ENCODE assay signal across 9 cellular contexts in the genomic region with DNA sequence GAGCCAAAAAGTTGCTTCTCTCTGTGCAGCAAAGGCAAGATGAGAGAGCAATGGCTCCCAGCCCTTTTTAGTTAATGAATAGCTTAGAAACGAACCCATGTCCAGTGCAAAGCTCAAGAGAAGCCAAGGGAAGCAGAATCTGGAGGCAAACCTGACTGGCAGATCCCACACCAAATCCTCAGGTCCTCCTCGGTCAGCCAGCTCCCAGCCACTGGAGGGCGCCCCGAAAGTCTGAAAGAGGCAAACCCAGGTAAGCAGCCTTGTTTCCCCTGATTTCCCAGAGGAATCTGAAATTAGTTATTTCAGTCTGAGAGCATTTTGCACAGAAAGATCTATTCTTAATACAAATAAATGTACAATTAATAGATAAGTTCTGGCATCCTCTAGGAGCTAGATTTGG.
A peak's percentile ranks its signal among the peaks of the same experiment; 100 is the strongest.
DNase-seq lines count a peak whose midpoint lies in the region; ATAC-seq and TF ChIP-seq lines count a peak whose summit lies in the region.
"Had no signal": no experiment of that assay in that cellular context is flagged by ENCODE, and none has a peak within 500 bp of the region (broad histone marks: within the 10 kb centered on the region; RNA-seq: fewer than 3 reads in every experiment).

No MANE protein-coding gene starts in this region.

- peak; percentile 7 for DNase-seq in DMS153 treated with DMSO at 0.1 percent for 48 hours (lab: John Stamatoyannopoulos, UW; ENCODE audit: unreplicated experiment)
- no peak for DNase-seq in DMS153 (lab: John Stamatoyannopoulos, UW)
- DNase-seq in LoVo (ENCODE audit: low spot score): peak; percentile 21
- peak; percentile 7 for DNase-seq in epithelial cell of proximal tubule (ENCODE audit: low read depth)
- peak; percentile 40 for DNase-seq in prostate gland (ENCODE audit: low spot score)
- no peak for DNase-seq in gastrocnemius medialis
- DNase-seq in GF-D8 (lab: John Stamatoyannopoulos, UW): no peak
- DNase-seq: NCI-H69 had no signal

- in situ Hi-C loops in gastrocnemius medialis (cut with MboI; ENCODE audit: low sequenced_read_pairs in 4 of 4): no loop called here

- 35% methylated on average over 4 of the region's 4 CpGs for WGBS in prostate gland

- ATAC-seq in gastrocnemius medialis (no peak), HG03469 (IDR thresholded peaks at IDR 0.05; ENCODE audit: unreplicated experiment) (no peak)

- no peaks in the 10 kb centered on the region for H3K4me1 ChIP-seq in prostate gland (replicated peaks)
- H3K4me1 ChIP-seq in gastrocnemius medialis: no peaks in the 10 kb centered on the region

- TF ChIP-seq CTCF in epithelial cell of proximal tubule (conservative IDR thresholded peaks at IDR 0.05; ENCODE audit: low read depth, low read length) (peak; percentile 81), prostate gland (IDR thresholded peaks at IDR 0.05) (peak in 3 of 4 experiments; percentile 17 to 46 (median 34)), gastrocnemius medialis (IDR thresholded peaks at IDR 0.05 in 4 of 5, conservative IDR thresholded peaks at IDR 0.05 in 1 of 5) (peak in 1 of 5 experiments; percentile 9)

- intact Hi-C loops in prostate gland (cut with DNase I) (no loop called here), gastrocnemius medialis (cut with DNase I; ENCODE audit: low total_unique reads) (no loop called here)

- no peak overlapping the region for H3K27ac ChIP-seq in prostate gland
- no peak overlapping the region for H3K27ac ChIP-seq in gastrocnemius medialis

- H3K9me3 ChIP-seq in prostate gland (no peaks in the 10 kb centered on the region), gastrocnemius medialis (no peaks in the 10 kb centered on the region)

- H3K4me3 ChIP-seq in epithelial cell of proximal tubule (ENCODE audit: low read depth, low read length) (no peak overlapping the region), prostate gland (no peak overlapping the region), gastrocnemius medialis (no peak overlapping the region)

- TF ChIP-seq POLR2A in prostate gland (IDR thresholded peaks at IDR 0.05) (no peak), gastrocnemius medialis (IDR thresholded peaks at IDR 0.05) (no peak)

- H3K27me3 ChIP-seq in prostate gland (replicated peaks; ENCODE audit: insufficient read depth): no peaks in the 10 kb centered on the region
- H3K27me3 ChIP-seq in gastrocnemius medialis: no peaks in the 10 kb centered on the region

- H3K36me3 ChIP-seq in prostate gland: no peaks in the 10 kb centered on the region
- H3K36me3 ChIP-seq in gastrocnemius medialis: no peaks in the 10 kb centered on the region

Comparison
In these comparisons a context has a peak if more than half of its experiments do, and no peak if none do; other contexts are left out.
1. DNase-seq: peak in DMS153 treated with DMSO at 0.1 percent for 48 hours (single experiment), LoVo (single experiment), epithelial cell of proximal tubule (single experiment) and prostate gland (single experiment); none in DMS153 (single experiment), gastrocnemius medialis (0 of 2) and GF-D8 (single experiment).